In genomic region chr22:21599053-21599893, GRCh38 we compare ENCODE assay signal across 1 cellular context.
TF ChIP-seq lines count a peak whose summit lies in the region.

No MANE protein-coding gene starts in this region.

TF ChIP-seq in GM23338, 12 proteins besides CTCF, POLR2A, EP300 and RAD21 (continued from another document):
- TF ChIP-seq REST (IDR thresholded peaks at IDR 0.05; ENCODE audit: unreplicated experiment) (no peak), NANOG (IDR thresholded peaks at IDR 0.05; ENCODE audit: borderline replicate concordance) (no peak), JUNB (IDR thresholded peaks at IDR 0.05; ENCODE audit: unreplicated experiment) (no peak), ETS1 (IDR thresholded peaks at IDR 0.05) (no peak), EZH2 (IDR thresholded peaks at IDR 0.05; ENCODE audit: low read depth, unreplicated experiment) (no peak), CREB1 (CRISPR knock-in tag; IDR thresholded peaks at IDR 0.05; ENCODE audit: low read depth) (no peak), EZH2phosphoT487 (IDR thresholded peaks at IDR 0.05; ENCODE audit: unreplicated experiment) (no peak)
- TF ChIP-seq, protein P1, sequence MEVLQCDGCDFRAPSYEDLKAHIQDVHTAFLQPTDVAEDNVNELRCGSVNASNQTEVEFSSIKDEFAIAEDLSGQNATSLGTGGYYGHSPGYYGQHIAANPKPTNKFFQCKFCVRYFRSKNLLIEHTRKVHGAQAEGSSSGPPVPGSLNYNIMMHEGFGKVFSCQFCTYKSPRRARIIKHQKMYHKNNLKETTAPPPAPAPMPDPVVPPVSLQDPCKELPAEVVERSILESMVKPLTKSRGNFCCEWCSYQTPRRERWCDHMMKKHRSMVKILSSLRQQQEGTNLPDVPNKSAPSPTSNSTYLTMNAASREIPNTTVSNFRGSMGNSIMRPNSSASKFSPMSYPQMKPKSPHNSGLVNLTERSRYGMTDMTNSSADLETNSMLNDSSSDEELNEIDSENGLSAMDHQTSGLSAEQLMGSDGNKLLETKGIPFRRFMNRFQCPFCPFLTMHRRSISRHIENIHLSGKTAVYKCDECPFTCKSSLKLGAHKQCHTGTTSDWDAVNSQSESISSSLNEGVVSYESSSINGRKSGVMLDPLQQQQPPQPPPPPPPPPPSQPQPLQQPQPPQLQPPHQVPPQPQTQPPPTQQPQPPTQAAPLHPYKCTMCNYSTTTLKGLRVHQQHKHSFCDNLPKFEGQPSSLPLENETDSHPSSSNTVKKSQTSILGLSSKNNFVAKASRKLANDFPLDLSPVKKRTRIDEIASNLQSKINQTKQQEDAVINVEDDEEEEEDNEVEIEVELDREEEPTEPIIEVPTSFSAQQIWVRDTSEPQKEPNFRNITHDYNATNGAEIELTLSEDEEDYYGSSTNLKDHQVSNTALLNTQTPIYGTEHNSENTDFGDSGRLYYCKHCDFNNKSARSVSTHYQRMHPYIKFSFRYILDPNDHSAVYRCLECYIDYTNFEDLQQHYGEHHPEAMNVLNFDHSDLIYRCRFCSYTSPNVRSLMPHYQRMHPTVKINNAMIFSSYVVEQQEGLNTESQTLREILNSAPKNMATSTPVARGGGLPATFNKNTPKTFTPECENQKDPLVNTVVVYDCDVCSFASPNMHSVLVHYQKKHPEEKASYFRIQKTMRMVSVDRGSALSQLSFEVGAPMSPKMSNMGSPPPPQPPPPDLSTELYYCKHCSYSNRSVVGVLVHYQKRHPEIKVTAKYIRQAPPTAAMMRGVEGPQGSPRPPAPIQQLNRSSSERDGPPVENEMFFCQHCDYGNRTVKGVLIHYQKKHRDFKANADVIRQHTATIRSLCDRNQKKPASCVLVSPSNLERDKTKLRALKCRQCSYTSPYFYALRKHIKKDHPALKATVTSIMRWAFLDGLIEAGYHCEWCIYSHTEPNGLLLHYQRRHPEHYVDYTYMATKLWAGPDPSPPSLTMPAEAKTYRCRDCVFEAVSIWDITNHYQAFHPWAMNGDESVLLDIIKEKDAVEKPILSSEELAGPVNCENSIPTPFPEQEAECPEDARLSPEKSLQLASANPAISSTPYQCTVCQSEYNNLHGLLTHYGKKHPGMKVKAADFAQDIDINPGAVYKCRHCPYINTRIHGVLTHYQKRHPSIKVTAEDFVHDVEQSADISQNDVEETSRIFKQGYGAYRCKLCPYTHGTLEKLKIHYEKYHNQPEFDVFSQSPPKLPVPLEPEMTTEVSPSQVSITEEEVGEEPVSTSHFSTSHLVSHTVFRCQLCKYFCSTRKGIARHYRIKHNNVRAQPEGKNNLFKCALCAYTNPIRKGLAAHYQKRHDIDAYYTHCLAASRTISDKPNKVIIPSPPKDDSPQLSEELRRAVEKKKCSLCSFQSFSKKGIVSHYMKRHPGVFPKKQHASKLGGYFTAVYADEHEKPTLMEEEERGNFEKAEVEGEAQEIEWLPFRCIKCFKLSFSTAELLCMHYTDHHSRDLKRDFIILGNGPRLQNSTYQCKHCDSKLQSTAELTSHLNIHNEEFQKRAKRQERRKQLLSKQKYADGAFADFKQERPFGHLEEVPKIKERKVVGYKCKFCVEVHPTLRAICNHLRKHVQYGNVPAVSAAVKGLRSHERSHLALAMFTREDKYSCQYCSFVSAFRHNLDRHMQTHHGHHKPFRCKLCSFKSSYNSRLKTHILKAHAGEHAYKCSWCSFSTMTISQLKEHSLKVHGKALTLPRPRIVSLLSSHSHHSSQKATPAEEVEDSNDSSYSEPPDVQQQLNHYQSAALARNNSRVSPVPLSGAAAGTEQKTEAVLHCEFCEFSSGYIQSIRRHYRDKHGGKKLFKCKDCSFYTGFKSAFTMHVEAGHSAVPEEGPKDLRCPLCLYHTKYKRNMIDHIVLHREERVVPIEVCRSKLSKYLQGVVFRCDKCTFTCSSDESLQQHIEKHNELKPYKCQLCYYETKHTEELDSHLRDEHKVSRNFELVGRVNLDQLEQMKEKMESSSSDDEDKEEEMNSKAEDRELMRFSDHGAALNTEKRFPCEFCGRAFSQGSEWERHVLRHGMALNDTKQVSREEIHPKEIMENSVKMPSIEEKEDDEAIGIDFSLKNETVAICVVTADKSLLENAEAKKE (CRISPR knock-in tag; IDR thresholded peaks at IDR 0.05), result no peak
